Comparison of ENCODE assay signal across 8 cellular contexts in genomic region chrX:105220636-105221035, GRCh38. TPM values are rescaled to one million over a fixed set of nuclear protein-coding genes. Genes with fewer than 3 reads are reported as not detected.
"Had no signal": no experiment of that assay in that cellular context is flagged by ENCODE, and none has a peak within 500 bp of the region (broad histone marks: within the 10 kb centered on the region; RNA-seq: fewer than 3 reads in every experiment).

Gene TEX13A, minus strand, starts transcription at chrX:105220694. Its CDS starts 297 bp downstream, at chrX:105220397.

- FAIRE-seq: G401.6, GM12878, GM12892, GM18507, GM19239 had no signal

- ATAC-seq: GM12878 had no signal

- H3K4me3 ChIP-seq: GM12878 had no signal

- DNase-seq: GDM1, GF-D8 had no signal

RNA-seq across cellular contexts. Expression of gene TEX13A, which starts in this region (rescaled TPM):
- total RNA-seq: G401, GM12878 had no signal
- polyA plus RNA-seq: GM12878 had no signal
